ENCODE assay signal across 22 cellular contexts in genomic region chr6:45969026-45969425, GRCh38. TPM values are rescaled to one million over a fixed set of nuclear protein-coding genes. Genes with fewer than 3 reads are reported as not detected.
"Had no signal": no experiment of that assay in that cellular context is flagged by ENCODE, and none has a peak within 500 bp of the region (broad histone marks: within the 10 kb centered on the region; RNA-seq: fewer than 3 reads in every experiment).

No MANE protein-coding gene starts in this region.

- H3K4me1 ChIP-seq: pancreas, right lobe of liver, stomach, suprapubic skin, uterus had no signal

- H3K9me3 ChIP-seq: pancreas, right lobe of liver, suprapubic skin, tibial nerve, uterus had no signal

- H3K27ac ChIP-seq: brain microvascular endothelial cell, hepatocyte, pancreas, right lobe of liver, stomach, suprapubic skin had no signal

- H3K36me3 ChIP-seq: brain microvascular endothelial cell, pancreas, right lobe of liver, stomach, suprapubic skin, tibial nerve, uterus had no signal

- ATAC-seq: pancreas; right lobe of liver; stimulated activated memory B cell treated with anti-CD40 and anti-IgM and Interleukin-4, amounts not matched to agents 10 μg/mL and 1 μg/mL and 100 μg/mL, for 72 hours had no signal

- H3K27me3 ChIP-seq: brain microvascular endothelial cell, hepatocyte, pancreas, right lobe of liver, stomach, suprapubic skin, tibial nerve, uterus had no signal

- DNase-seq: activated gamma-delta T cell treated with Interleukin-2 at 50 U/mL for 16 hours; activated T-cell treated with anti-CD3 and anti-CD28 coated beads, Interleukin-2, amount 50 U/mL, for 1 hour; anterior cingulate cortex; brain microvascular endothelial cell; caudate nucleus; dermis blood vessel endothelial cell; effector CD8-positive, alpha-beta T cell; erythroblast; foreskin fibroblast; kidney glomerular epithelial cell; nephron progenitor cell; pancreas; right lobe of liver; small intestine; stimulated activated CD4-positive, alpha-beta T cell treated with anti-CD3 and anti-CD28 coated beads, Interleukin-15, amount 100 ng/mL, for 24 hours; stomach; uterus had no signal

- H3K4me3 ChIP-seq: hepatocyte, pancreas, right lobe of liver, stomach, suprapubic skin, tibial nerve, uterus had no signal

RNA-seq across cellular contexts. Expression of gene CLIC5, which starts 46.6 kb away (rescaled TPM):
- total RNA-seq: fibroblast of lung had no signal
